ENCODE assay signal across 10 cellular contexts in genomic region chr1:51623025-51623424, GRCh38. TPM values are rescaled to one million over a fixed set of nuclear protein-coding genes. Genes with fewer than 3 reads are reported as not detected.
DNase-seq lines count a peak whose midpoint lies in the region; ATAC-seq and TF ChIP-seq lines count a peak whose summit lies in the region.
"Had no signal": no experiment of that assay in that cellular context is flagged by ENCODE, and none has a peak within 500 bp of the region (broad histone marks: within the 10 kb centered on the region; RNA-seq: fewer than 3 reads in every experiment).

No MANE protein-coding gene starts in this region.

- DNase-seq in heart right ventricle (no peak), Right ventricle myocardium inferior (ENCODE audit: missing footprints) (no peak), WTC11 (ENCODE audit: low spot score) (no peak), upper lobe of right lung (no peak), T1000 (lab: John Stamatoyannopoulos, UW) (no peak)
- DNase-seq in stimulated activated CD4-positive, alpha-beta T cell treated with anti-CD3 and anti-CD28 coated beads, Interleukin-12 subunit alpha, Interleukin-12 subunit beta, amount 100 ng/mL, for 4 hours, result no peak

- peaks cover 0 to 89% (median 58%) of the 10 kb centered on the region in 9 donors for H3K4me1 ChIP-seq in heart right ventricle
- peaks cover 44% of the 10 kb centered on the region for H3K4me1 ChIP-seq in mesodermal cell (ENCODE audit: control insufficient read depth, insufficient read depth, low read length, poor library complexity, severe bottlenecking)
- H3K4me1 ChIP-seq in upper lobe of right lung, result peaks cover 28% of the 10 kb centered on the region

- CTCF ChIA-PET in WTC11 (lab: Charles Lee), result interaction anchor here (2.1 kb wide), 1 partner anchor 146 kb away, joined by 8 read pairs; no protein-coding TSS in a partner anchor

- peaks cover 0 to 4% (median 0%) of the 10 kb centered on the region in 9 donors for H3K36me3 ChIP-seq in heart right ventricle
- no peaks in the 10 kb centered on the region for H3K36me3 ChIP-seq in mesodermal cell (ENCODE audit: control insufficient read depth, insufficient read depth, low read length)
- H3K36me3 ChIP-seq in upper lobe of right lung, result no peaks in the 10 kb centered on the region
- H3K36me3 ChIP-seq: colonic mucosa had no signal

- H3K36me3 Mint-ChIP-seq in WTC11, result no peaks in the 10 kb centered on the region

- no peaks in the 10 kb centered on the region for H3K27me3 Mint-ChIP-seq in WTC11 (ENCODE audit: low read depth)
- H3K27me3 Mint-ChIP-seq: IgD-negative memory B cell had no signal

- no peaks in the 10 kb centered on the region for H3K9me3 ChIP-seq in heart right ventricle
- H3K9me3 ChIP-seq in mesodermal cell (ENCODE audit: control insufficient read depth, low read length), result no peaks in the 10 kb centered on the region
- no peaks in the 10 kb centered on the region for H3K9me3 ChIP-seq in upper lobe of right lung
- H3K9me3 ChIP-seq: colonic mucosa had no signal

- no peak overlapping the region for H3K4me3 Mint-ChIP-seq in WTC11

- intact Hi-C loops in heart right ventricle (cut with DNase I), result loop anchor here in 4 of 10 donors (5.0 to 10.0 kb wide), 2 partner anchors 142 to 144 kb away; no protein-coding TSS in a partner anchor
- intact Hi-C loops in Right ventricle myocardium inferior (cut with DNase I), result loop anchor here (5.0 kb wide), 1 partner anchor 106 kb away; the partner anchor contains the start of gene EPS15
- intact Hi-C loops in upper lobe of right lung (cut with DNase I), result no loop called here

- H3K9me3 Mint-ChIP-seq in WTC11, result no peaks in the 10 kb centered on the region
- H3K9me3 Mint-ChIP-seq: IgD-negative memory B cell had no signal

- H3K27ac ChIP-seq in heart right ventricle (peak overlapping the region in 7 of 10 donors; percentile 12 to 56 (median 30)), mesodermal cell (ENCODE audit: low read depth, low read length, severe bottlenecking) (peak overlapping the region; percentile 30), upper lobe of right lung (peak overlapping the region; percentile 1)
- H3K27ac ChIP-seq: colonic mucosa had no signal

- WGBS in heart right ventricle, 2 donors, result 77 to 81% methylated on average over 2 of the region's 2 CpGs
- WGBS in mesodermal cell (ENCODE audit: insufficient coverage in 2 of 2), 2 experiments, result 83 to 100% methylated on average over 2 of the region's 2 CpGs

- peak overlapping the region; percentile 14; the same call in 1 of the 2 replicates for H3K27ac Mint-ChIP-seq in WTC11
- H3K27ac Mint-ChIP-seq: IgD-negative memory B cell had no signal

- ATAC-seq in heart right ventricle (no peak), Right ventricle myocardium inferior (no peak), WTC11 (no peak), upper lobe of right lung (no peak), GM19452 (IDR thresholded peaks at IDR 0.05; ENCODE audit: unreplicated experiment) (no peak)

- H3K4me1 Mint-ChIP-seq in WTC11, result peaks cover 10% of the 10 kb centered on the region

- TF ChIP-seq CTCF in heart right ventricle (IDR thresholded peaks at IDR 0.05) (no peak), WTC11 (IDR thresholded peaks at IDR 0.05) (no peak), upper lobe of right lung (IDR thresholded peaks at IDR 0.05) (no peak)

- H3K27me3 ChIP-seq in heart right ventricle, result no peaks in the 10 kb centered on the region
- no peaks in the 10 kb centered on the region for H3K27me3 ChIP-seq in upper lobe of right lung
- H3K27me3 ChIP-seq: colonic mucosa had no signal

- POLR2A ChIA-PET in WTC11 (lab: Charles Lee), result no interaction called here

- H3K4me3 ChIP-seq in heart right ventricle, result no peak overlapping the region
- no peak overlapping the region for H3K4me3 ChIP-seq in mesodermal cell (ENCODE audit: extremely low read depth, insufficient read depth, low read length, poor library complexity, severe bottlenecking)
- H3K4me3 ChIP-seq in upper lobe of right lung, result no peak overlapping the region
- H3K4me3 ChIP-seq: colonic mucosa had no signal

TF ChIP-seq in WTC11, 78 proteins besides CTCF, POLR2A, EP300 and RAD21 (continues in another document):
- no peak for TF ChIP-seq RELA (CRISPR knock-in tag; IDR thresholded peaks at IDR 0.05; ENCODE audit: borderline replicate concordance)
- no peak for TF ChIP-seq TEAD4 (CRISPR knock-in tag; IDR thresholded peaks at IDR 0.05)
- TF ChIP-seq STAT6 (CRISPR knock-in tag; conservative IDR thresholded peaks at IDR 0.05; ENCODE audit: low read depth), result no peak
- no peak for TF ChIP-seq ZNF281 (CRISPR knock-in tag; IDR thresholded peaks at IDR 0.05)
- no peak for TF ChIP-seq ZNF512 (CRISPR knock-in tag; IDR thresholded peaks at IDR 0.05; ENCODE audit: borderline replicate concordance)
- TF ChIP-seq ZNF396 (CRISPR knock-in tag; IDR thresholded peaks at IDR 0.05; ENCODE audit: borderline replicate concordance), result no peak
- TF ChIP-seq HMGXB4 (CRISPR knock-in tag; IDR thresholded peaks at IDR 0.05), result no peak
- no peak for TF ChIP-seq NFATC4 (CRISPR knock-in tag; IDR thresholded peaks at IDR 0.05)

RNA-seq across cellular contexts. Expression of gene OSBPL9, which starts 6.1 kb away (rescaled TPM):
- total RNA-seq in heart right ventricle (10 to 100 TPM; 32.5 to 77.9 (median 55.6) TPM), Right ventricle myocardium inferior (45.1 TPM), WTC11 (2021) (55.6 to 66.7 TPM (median 63.5 TPM) in 3 replicates), upper lobe of right lung (72.7 TPM)
- 10 to 100 TPM; 42.9 to 82.9 TPM for polyA plus RNA-seq in heart right ventricle
- 133 TPM for polyA plus RNA-seq in mesodermal cell (2013, experiment 1 of 2)
- polyA plus RNA-seq in mesodermal cell (2013, experiment 2 of 2), result 141 TPM
